In the genomic region with DNA sequence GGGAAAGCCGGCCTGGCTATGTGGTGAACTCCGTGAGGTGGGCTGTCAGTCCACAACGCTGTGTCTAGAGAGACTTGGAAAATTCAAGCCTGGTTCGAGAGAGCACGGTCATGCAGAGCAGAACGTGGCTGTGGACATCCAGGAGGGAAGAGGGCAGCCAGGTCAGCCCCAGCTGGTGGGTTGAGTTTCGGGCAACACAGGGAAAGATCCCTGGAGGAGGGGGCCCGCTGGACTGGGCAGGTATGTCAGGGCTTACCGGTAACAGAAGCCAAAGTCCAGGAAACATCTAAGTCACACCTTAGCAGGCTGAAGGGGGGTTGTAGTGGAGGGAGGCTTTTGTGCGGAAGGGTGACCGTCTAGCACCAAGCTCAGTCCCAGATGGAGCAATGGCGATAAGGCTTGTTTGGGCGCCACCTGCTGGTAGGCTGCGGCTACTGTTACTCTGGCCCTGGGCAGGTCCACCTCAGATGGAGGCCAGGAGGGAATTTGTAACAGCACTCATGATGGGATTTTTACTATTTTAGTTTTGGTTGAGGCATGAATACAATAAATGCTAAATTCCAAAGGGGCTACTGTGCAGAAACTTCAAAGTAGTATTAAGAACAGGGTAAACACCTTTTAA, we compare ENCODE assay signal across 8 cellular contexts.
DNase-seq lines count a peak whose midpoint lies in the region; ATAC-seq and TF ChIP-seq lines count a peak whose summit lies in the region.

No MANE protein-coding gene starts in this region.

- TF ChIP-seq CTCF in upper lobe of right lung (IDR thresholded peaks at IDR 0.05), result peak; percentile 97

- peak overlapping the region; percentile 25 for H2AK5ac ChIP-seq in trophoblast cell (ENCODE audit: low read length)

- peak overlapping the region; percentile 37 for H4K91ac ChIP-seq in trophoblast cell (ENCODE audit: low read depth, low read length)

- peak; percentile 96 for ATAC-seq in upper lobe of right lung

- H3K4me3 ChIP-seq in trophoblast cell (ENCODE audit: low read depth, low read length) (no peak overlapping the region), upper lobe of right lung (no peak overlapping the region)

- no peaks in the 10 kb centered on the region for H3K9me3 ChIP-seq in trophoblast cell (ENCODE audit: insufficient read depth, low read depth, low read length)
- H3K9me3 ChIP-seq in upper lobe of right lung, result no peaks in the 10 kb centered on the region

- DNase-seq in GM04504 (ENCODE audit: low read depth) (peak; percentile 26), GOT3 (lab: John Stamatoyannopoulos, UW) (peak; percentile 4), Kasumi-1 (lab: John Stamatoyannopoulos, UW) (peak; percentile 53 to 58), SHP77 treated with DMSO at 0.1 percent for 48 hours (lab: John Stamatoyannopoulos, UW) (peak; percentile 6), glomerular visceral epithelial cell (ENCODE audit: extremely low spot score) (peak; percentile 67), trophoblast cell (peak; percentile 71 to 94), upper lobe of right lung (peak; percentile 90)
- peak; percentile 24 to 64 (median 55) for DNase-seq in activated naive CD4-positive, alpha-beta T cell (lab: John Stamatoyannopoulos, UW)

- H4K12ac ChIP-seq in trophoblast cell (ENCODE audit: low read depth, low read length), result no peak overlapping the region

- peak overlapping the region; percentile 32 for H2AFZ ChIP-seq in trophoblast cell (ENCODE audit: insufficient read depth, low read length, poor library complexity)

- H2BK5ac ChIP-seq in trophoblast cell (ENCODE audit: low read depth, low read length, poor library complexity), result no peak overlapping the region

- no peak overlapping the region for H3K18ac ChIP-seq in trophoblast cell (ENCODE audit: low read length)

- H3K36me3 ChIP-seq in trophoblast cell (ENCODE audit: control insufficient read depth in 1 of 2, insufficient read depth in 2 of 2, low read length in 2 of 2) (no peaks in the 10 kb centered on the region), upper lobe of right lung (no peaks in the 10 kb centered on the region)

- H3K4ac ChIP-seq in trophoblast cell (ENCODE audit: low read depth, low read length), result no peak overlapping the region

- H4K8ac ChIP-seq in trophoblast cell (ENCODE audit: low read depth, low read length), result peak overlapping the region; percentile 20

- no peak overlapping the region for H3K9ac ChIP-seq in trophoblast cell (ENCODE audit: low read length)

- no peak overlapping the region for H2BK120ac ChIP-seq in trophoblast cell (ENCODE audit: insufficient read depth, low read length, poor library complexity)

- H3K27ac ChIP-seq in trophoblast cell (ENCODE audit: low read depth, low read length) (no peak overlapping the region), upper lobe of right lung (no peak overlapping the region)

- H3K14ac ChIP-seq in trophoblast cell (ENCODE audit: low read length), result no peak overlapping the region

- H3K27me3 ChIP-seq in trophoblast cell (ENCODE audit: insufficient read depth, low read length), result no peaks in the 10 kb centered on the region
- no peaks in the 10 kb centered on the region for H3K27me3 ChIP-seq in upper lobe of right lung

- H3K79me2 ChIP-seq in trophoblast cell (ENCODE audit: control insufficient read depth, insufficient read depth, low read length, poor library complexity), result no peaks in the 10 kb centered on the region

- H2BK12ac ChIP-seq in trophoblast cell (ENCODE audit: low read length), result peak overlapping the region; percentile 52

- intact Hi-C loops in upper lobe of right lung (cut with DNase I), result no loop called here

- H3K79me1 ChIP-seq in trophoblast cell (ENCODE audit: low read length), result peaks cover 2% of the 10 kb centered on the region

- H3K4me1 ChIP-seq in trophoblast cell (ENCODE audit: control insufficient read depth in 1 of 2, insufficient read depth in 2 of 2, low read length in 2 of 2) (peaks cover 4 to 12% of the 10 kb centered on the region in 2 experiments), upper lobe of right lung (peaks cover 5% of the 10 kb centered on the region)

- peak overlapping the region; percentile 15 for H3K4me2 ChIP-seq in trophoblast cell (ENCODE audit: low read length)

- no peak overlapping the region for H3K23ac ChIP-seq in trophoblast cell (ENCODE audit: low read length)

- no CpG with 5 or more reads among the region's 14 CpGs for WGBS in trophoblast cell (ENCODE audit: extremely low coverage, insufficient coverage, insufficient read length)

Comparison
In these comparisons a context has a peak if more than half of its experiments do, and no peak if none do; other contexts are left out.
1. DNase-seq: peak in every context shown above with its lines; median percentile 90 in upper lobe of right lung; 82 in trophoblast cell; 67 in glomerular visceral epithelial cell; 56 in Kasumi-1; 55 in activated naive CD4-positive, alpha-beta T cell; 26 in GM04504; 6 in SHP77 treated with DMSO at 0.1 percent for 48 hours; 4 in GOT3.